Comparison of ENCODE assay signal across 23 cellular contexts in genomic region chr21:26433386-26433785, GRCh38.
"Had no signal": no experiment of that assay in that cellular context is flagged by ENCODE, and none has a peak within 500 bp of the region (broad histone marks: within the 10 kb centered on the region; RNA-seq: fewer than 3 reads in every experiment).

No MANE protein-coding gene starts in this region.

- DNase-seq: activated CD4-positive, alpha-beta memory T cell treated with anti-CD3 and anti-CD28 coated beads for 36 hours; activated CD4-positive, alpha-beta T cell treated with anti-CD3 and anti-CD28 coated beads, Interleukin-2, amount 10 ng/mL, durations not matched to agents 24 days and 14 days; activated CD4-positive, CD25-positive, alpha-beta regulatory T cell treated with anti-CD3 and anti-CD28 coated beads, Interleukin-2, amount 50 U/mL, for 72 hours; activated CD8-positive, alpha-beta memory T cell treated with anti-CD3 and anti-CD28 coated beads, Interleukin-2, amount 50 U/mL, for 4 hours; activated naive CD8-positive, alpha-beta T cell treated with anti-CD3 and anti-CD28 coated beads, Interleukin-2, amount 50 U/mL, for 24 hours; activated T-cell treated with anti-CD3 and anti-CD28 coated beads, Interleukin-2, amount 50 U/mL, for 1 hour; amygdala; cerebellar nuclear complex; colonic mucosa; effector CD8-positive, alpha-beta T cell; foreskin melanocyte; heart right ventricle; kidney glomerular epithelial cell; left lung; lower lobe of right lung; mesenchymal stem cell; natural killer cell; stimulated activated CD4-positive, alpha-beta T cell treated with anti-CD3 and anti-CD28 coated beads, Interleukin-15, amount 100 ng/mL, for 24 hours; stimulated activated CD4-positive, alpha-beta T cell treated with anti-CD3 and anti-CD28 coated beads, Interleukin-2, amount 100 ng/mL, for 24 hours; stimulated activated naive CD4-positive, alpha-beta T cell; T-helper 17 cell; T1000; transverse colon had no signal

- ATAC-seq: activated naive CD8-positive, alpha-beta T cell treated with anti-CD3 and anti-CD28 coated beads, Interleukin-2, amount 50 U/mL, for 24 hours; heart right ventricle; left lung; lower lobe of right lung; natural killer cell; T-helper 17 cell had no signal
